9 cellular contexts compared by ENCODE assay signal in the genomic region with DNA sequence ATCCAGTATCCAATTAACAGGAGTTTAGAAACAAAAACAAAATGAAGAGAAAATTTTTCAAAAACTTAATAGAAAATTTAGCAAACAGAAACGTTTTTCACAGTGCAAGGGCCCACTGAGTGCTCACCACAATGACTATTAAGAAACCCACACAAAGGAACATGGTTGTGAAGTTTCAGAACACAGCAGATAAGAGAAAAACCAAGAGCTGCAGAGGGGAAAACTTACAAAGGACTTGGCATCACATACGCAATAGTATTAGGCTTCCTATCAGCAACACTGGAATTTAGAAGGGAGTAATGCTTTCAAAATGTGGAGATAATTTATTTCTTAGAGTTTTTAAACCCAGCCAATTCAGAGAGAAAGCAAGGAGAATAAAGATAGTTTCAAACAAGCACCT. TPM values are rescaled to one million over a fixed set of nuclear protein-coding genes. Genes with fewer than 3 reads are reported as not detected.
DNase-seq lines count a peak whose midpoint lies in the region; ATAC-seq and TF ChIP-seq lines count a peak whose summit lies in the region.
"Had no signal": no experiment of that assay in that cellular context is flagged by ENCODE, and none has a peak within 500 bp of the region (broad histone marks: within the 10 kb centered on the region; RNA-seq: fewer than 3 reads in every experiment).

No MANE protein-coding gene starts in this region.

- H3K27me3 Mint-ChIP-seq in natural killer cell (ENCODE audit: low read depth in 2 of 2), result no peaks in the 10 kb centered on the region

- peak overlapping the region; percentile 53 to 59 for H3K27ac Mint-ChIP-seq in natural killer cell

- DNase-seq in EH (ENCODE audit: low read depth) (peak; percentile 15), M059J (ENCODE audit: low read depth) (peak; percentile 12), amniotic epithelial cell (ENCODE audit: low read depth) (peak; percentile 99), natural killer cell (no peak), islet precursor cell (no peak), amygdala (lab: John Stamatoyannopoulos, UW) (no peak)
- DNase-seq: activated CD8-positive, alpha-beta memory T cell treated with anti-CD3 and anti-CD28 coated beads for 24 hours had no signal

- intact Hi-C loops in natural killer cell (cut with micrococcal nuclease), result no loop called here

- no peaks in the 10 kb centered on the region for H3K9me3 Mint-ChIP-seq in natural killer cell

- no peaks in the 10 kb centered on the region for H3K36me3 Mint-ChIP-seq in natural killer cell

- ATAC-seq in natural killer cell (no peak), SK-N-SH treated with all-trans-retinoic acid at 6 μM for 48 hours (no peak), HG03045 (IDR thresholded peaks at IDR 0.05; ENCODE audit: unreplicated experiment) (no peak)

- TF ChIP-seq CTCF in natural killer cell (IDR thresholded peaks at IDR 0.05), result no peak

- peaks cover 38 to 40% of the 10 kb centered on the region in 2 donors for H3K4me1 Mint-ChIP-seq in natural killer cell

- no peak overlapping the region for H3K4me3 Mint-ChIP-seq in natural killer cell

TF ChIP-seq in SK-N-SH treated with all-trans-retinoic acid at 6 μM for 48 hours, 23 proteins besides CTCF, POLR2A, EP300 and RAD21:
- TF ChIP-seq GLIS3 (CRISPR knock-in tag; IDR thresholded peaks at IDR 0.05) (no peak), SNAI2 (CRISPR knock-in tag; IDR thresholded peaks at IDR 0.05) (no peak), ZNF8 (CRISPR knock-in tag; IDR thresholded peaks at IDR 0.05) (no peak), PPARA (CRISPR knock-in tag; IDR thresholded peaks at IDR 0.05; ENCODE audit: borderline replicate concordance) (no peak)
- TF ChIP-seq, protein P1, sequence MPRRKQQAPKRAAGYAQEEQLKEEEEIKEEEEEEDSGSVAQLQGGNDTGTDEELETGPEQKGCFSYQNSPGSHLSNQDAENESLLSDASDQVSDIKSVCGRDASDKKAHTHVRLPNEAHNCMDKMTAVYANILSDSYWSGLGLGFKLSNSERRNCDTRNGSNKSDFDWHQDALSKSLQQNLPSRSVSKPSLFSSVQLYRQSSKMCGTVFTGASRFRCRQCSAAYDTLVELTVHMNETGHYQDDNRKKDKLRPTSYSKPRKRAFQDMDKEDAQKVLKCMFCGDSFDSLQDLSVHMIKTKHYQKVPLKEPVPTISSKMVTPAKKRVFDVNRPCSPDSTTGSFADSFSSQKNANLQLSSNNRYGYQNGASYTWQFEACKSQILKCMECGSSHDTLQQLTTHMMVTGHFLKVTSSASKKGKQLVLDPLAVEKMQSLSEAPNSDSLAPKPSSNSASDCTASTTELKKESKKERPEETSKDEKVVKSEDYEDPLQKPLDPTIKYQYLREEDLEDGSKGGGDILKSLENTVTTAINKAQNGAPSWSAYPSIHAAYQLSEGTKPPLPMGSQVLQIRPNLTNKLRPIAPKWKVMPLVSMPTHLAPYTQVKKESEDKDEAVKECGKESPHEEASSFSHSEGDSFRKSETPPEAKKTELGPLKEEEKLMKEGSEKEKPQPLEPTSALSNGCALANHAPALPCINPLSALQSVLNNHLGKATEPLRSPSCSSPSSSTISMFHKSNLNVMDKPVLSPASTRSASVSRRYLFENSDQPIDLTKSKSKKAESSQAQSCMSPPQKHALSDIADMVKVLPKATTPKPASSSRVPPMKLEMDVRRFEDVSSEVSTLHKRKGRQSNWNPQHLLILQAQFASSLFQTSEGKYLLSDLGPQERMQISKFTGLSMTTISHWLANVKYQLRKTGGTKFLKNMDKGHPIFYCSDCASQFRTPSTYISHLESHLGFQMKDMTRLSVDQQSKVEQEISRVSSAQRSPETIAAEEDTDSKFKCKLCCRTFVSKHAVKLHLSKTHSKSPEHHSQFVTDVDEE (CRISPR knock-in tag; IDR thresholded peaks at IDR 0.05), result no peak

RNA-seq across cellular contexts. Expression of a gene that starts 1.7 kb away (rescaled TPM):
- 8.2 and 15.5 TPM in 2 replicates for total RNA-seq in M059J (2014; rRNA removed; shearing (Covaris generic))
- 1 to 10 TPM; 3.9 to 5.2 (median 5.1) TPM for total RNA-seq in natural killer cell

RNA-seq across cellular contexts. Expression of a gene that starts 18.4 kb away (rescaled TPM):
- total RNA-seq in M059J (2014; rRNA removed; shearing (Covaris generic)), result 306 and 309 TPM in 2 replicates
- 10 to 100 TPM; 46.5 to 55.6 (median 48.3) TPM for total RNA-seq in natural killer cell

RNA-seq across cellular contexts. Expression of a gene that starts 18.6 kb away (rescaled TPM):
- 76.2 and 89.5 TPM in 2 replicates for total RNA-seq in M059J (2014; rRNA removed; shearing (Covaris generic))
- total RNA-seq in natural killer cell, result 10 to 100 TPM; 22.5 to 36.9 (median 32.6) TPM

Comparison
In these comparisons a context has a peak if more than half of its experiments do, and no peak if none do; other contexts are left out.
1. DNase-seq: peak in EH (single experiment), M059J (single experiment) and amniotic epithelial cell (single experiment); none in natural killer cell (single experiment), islet precursor cell (single experiment) and amygdala (0 of 56).